22 cellular contexts compared by ENCODE assay signal in the genomic region with DNA sequence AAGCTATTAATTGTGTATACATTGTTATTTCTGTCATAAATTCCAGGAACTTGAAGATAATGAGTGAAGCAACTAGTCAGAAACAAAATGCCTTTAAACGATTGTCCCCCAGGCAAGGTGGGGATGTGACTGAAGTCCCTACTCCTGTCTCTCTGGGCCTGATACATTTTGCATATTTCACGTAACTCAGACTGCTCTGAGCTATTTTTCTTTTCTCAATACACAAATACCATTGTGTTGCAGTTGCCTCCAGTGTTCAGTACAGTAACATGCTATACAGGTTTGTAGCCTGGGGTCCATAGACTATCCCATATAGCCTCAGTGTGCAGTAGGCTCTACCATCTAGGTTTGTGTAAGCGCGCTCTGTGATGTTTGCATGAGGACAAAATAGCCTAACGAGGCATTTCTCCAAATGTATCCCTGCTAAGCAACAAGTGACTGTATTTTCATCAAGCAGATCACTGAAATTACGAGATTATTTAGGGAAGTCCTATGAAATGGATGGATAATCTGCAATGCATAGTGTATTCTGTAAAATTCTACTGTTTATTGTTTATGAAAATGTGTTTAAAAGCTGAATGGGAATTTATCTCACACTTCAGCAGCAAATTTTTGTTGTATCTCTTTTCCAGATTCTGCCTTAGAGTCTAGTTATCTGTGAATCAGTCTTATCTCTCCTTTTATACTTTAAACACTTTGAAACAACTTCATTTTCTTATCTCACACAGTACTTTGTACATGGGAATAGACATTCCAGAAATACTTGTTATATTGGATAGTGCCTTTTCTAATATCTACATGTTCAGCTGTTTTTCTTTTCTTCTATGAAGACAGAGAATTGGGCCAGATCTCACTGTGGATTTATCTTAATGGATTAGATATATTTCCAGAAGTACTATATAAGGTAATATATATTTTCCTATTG.
DNase-seq lines count a peak whose midpoint lies in the region; ATAC-seq, FAIRE-seq and TF ChIP-seq lines count a peak whose summit lies in the region.
"Had no signal": no experiment of that assay in that cellular context is flagged by ENCODE, and none has a peak within 500 bp of the region (broad histone marks: within the 10 kb centered on the region; RNA-seq: fewer than 3 reads in every experiment).

No MANE protein-coding gene starts in this region.

- H3K4me1 ChIP-seq in heart right ventricle (peaks cover 6 to 94% (median 63%) of the 10 kb centered on the region in 9 donors), hepatocyte (ENCODE audit: insufficient read depth) (peaks cover 30% of the 10 kb centered on the region), gastrocnemius medialis (peaks cover 53 to 54% of the 10 kb centered on the region in 2 donors)
- H3K4me1 ChIP-seq: A549 had no signal

- H2AFZ ChIP-seq in hepatocyte: no peak overlapping the region
- H2AFZ ChIP-seq: PC-9 had no signal

- TF ChIP-seq CTCF in heart right ventricle (IDR thresholded peaks at IDR 0.05) (no peak), hepatocyte (IDR thresholded peaks at IDR 0.05; ENCODE audit: poor library complexity) (no peak), gastrocnemius medialis (IDR thresholded peaks at IDR 0.05 in 4 of 5, conservative IDR thresholded peaks at IDR 0.05 in 1 of 5) (no peak)

- peak overlapping the region; percentile 44 for H3K4me2 ChIP-seq in hepatocyte
- H3K4me2 ChIP-seq: A549, KMS-11, PC-9 had no signal

- ATAC-seq in heart right ventricle: no peak
- no peak for ATAC-seq in Right ventricle myocardium superior (ENCODE audit: poor library complexity)
- ATAC-seq in gastrocnemius medialis: no peak
- no peak for ATAC-seq in GM21390 (IDR thresholded peaks at IDR 0.05; ENCODE audit: unreplicated experiment)
- ATAC-seq: HepG2 had no signal

- H4K20me1 ChIP-seq in hepatocyte (ENCODE audit: insufficient read depth, poor library complexity, severe bottlenecking): no peaks in the 10 kb centered on the region

- H3K9me3 ChIP-seq in heart right ventricle (no peaks in the 10 kb centered on the region), hepatocyte (ENCODE audit: low read depth) (no peaks in the 10 kb centered on the region), gastrocnemius medialis (no peaks in the 10 kb centered on the region)
- H3K9me3 ChIP-seq: A549, SJCRH30 had no signal

- H3K36me3 ChIP-seq in heart right ventricle (no peaks in the 10 kb centered on the region), hepatocyte (replicated peaks; ENCODE audit: insufficient read depth, low read depth) (no peaks in the 10 kb centered on the region), gastrocnemius medialis (no peaks in the 10 kb centered on the region)
- H3K36me3 ChIP-seq: SJCRH30 had no signal

- WGBS in heart right ventricle, 2 donors: 79 to 80% methylated on average over 6 of the region's 6 CpGs
- WGBS in hepatocyte (ENCODE audit: low lambda C conversion rate, missing lambda C conversion rate): 72% methylated on average over 6 of the region's 6 CpGs

- peaks cover 47% of the 10 kb centered on the region for H3K79me2 ChIP-seq in hepatocyte

- intact Hi-C loops in heart right ventricle (cut with DNase I): no loop called here
- intact Hi-C loops in Right ventricle myocardium superior (cut with DNase I): loop anchor here (5.0 kb wide), 1 partner anchor 34 kb away; no protein-coding TSS in a partner anchor
- intact Hi-C loops in gastrocnemius medialis (cut with DNase I; ENCODE audit: low total_unique reads): no loop called here

- DNase-seq in heart right ventricle (no peak), Right ventricle myocardium superior (no peak), amniotic epithelial cell (ENCODE audit: low read depth) (peak; percentile 41), hepatocyte (ENCODE audit: low spot score) (no peak), gastrocnemius medialis (no peak), HTR-8/SVneo (ENCODE audit: insufficient read length, low spot score) (no peak), G401 (ENCODE audit: low spot score) (no peak)
- DNase-seq: Calu3; CD4-positive, alpha-beta T cell; EL; NCI-H1436 treated with DMSO at 0.1 percent for 48 hours; NCI-H2029; PC-9 had no signal

- no peak for FAIRE-seq in HTR-8/SVneo (lab: Jason Lieb, UNC)
- FAIRE-seq: A549, GM12891, GM19239, H1, HepG2 had no signal

- no peaks in the 10 kb centered on the region for H3K9me2 ChIP-seq in hepatocyte (replicated peaks; ENCODE audit: insufficient read depth)

- H3K4me3 ChIP-seq in heart right ventricle (no peak overlapping the region), hepatocyte (no peak overlapping the region), gastrocnemius medialis (no peak overlapping the region)
- H3K4me3 ChIP-seq: A549, PC-9, SJCRH30 had no signal

- peak overlapping the region in 6 of 10 donors; percentile 15 to 52 (median 30) for H3K27ac ChIP-seq in heart right ventricle
- H3K27ac ChIP-seq in hepatocyte: peak overlapping the region; percentile 55
- H3K27ac ChIP-seq in gastrocnemius medialis: peak overlapping the region in 3 of 4 donors; percentile 11 to 60 (median 55)
- H3K27ac ChIP-seq: A549, KMS-11, PC-9, RWPE1, SJCRH30 had no signal

- TF ChIP-seq POLR2A in gastrocnemius medialis (IDR thresholded peaks at IDR 0.05): no peak

- in situ Hi-C loops in gastrocnemius medialis (cut with MboI; ENCODE audit: low sequenced_read_pairs in 4 of 4) (no loop called here), G401 (cut with HindIII; ENCODE audit: low sequenced_read_pairs) (no loop called here)

- H3K27me3 ChIP-seq in heart right ventricle (no peaks in the 10 kb centered on the region), hepatocyte (no peaks in the 10 kb centered on the region), gastrocnemius medialis (no peaks in the 10 kb centered on the region)
- H3K27me3 ChIP-seq: SJCRH30 had no signal
